Comparison of ENCODE assay signal across 8 cellular contexts in the genomic region with DNA sequence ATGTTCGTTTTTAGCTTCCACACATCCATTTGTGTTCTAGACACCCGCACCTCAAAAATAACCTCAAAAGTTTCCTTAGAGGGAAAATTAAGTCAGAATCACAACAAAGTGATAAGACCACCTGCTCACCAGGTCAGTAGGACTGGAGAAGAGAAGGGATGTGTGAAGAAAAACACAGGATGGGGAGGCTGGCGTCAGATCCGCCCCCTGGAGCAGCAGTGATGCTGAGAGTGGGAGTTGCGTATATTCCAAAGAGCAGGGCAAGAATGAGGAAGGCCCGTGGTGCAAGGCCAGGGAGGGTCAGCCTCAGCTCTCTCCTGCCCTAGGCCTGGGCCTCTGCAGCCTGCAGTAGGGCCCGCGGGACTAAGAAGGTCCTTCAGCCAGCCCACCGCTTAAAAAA. TPM values are rescaled to one million over a fixed set of nuclear protein-coding genes. Genes with fewer than 3 reads are reported as not detected.
"Had no signal": no experiment of that assay in that cellular context is flagged by ENCODE, and none has a peak within 500 bp of the region (broad histone marks: within the 10 kb centered on the region; RNA-seq: fewer than 3 reads in every experiment).

No MANE protein-coding gene starts in this region.

- ATAC-seq: GM12878 had no signal

- H3K4me3 ChIP-seq: GM12878 had no signal

- DNase-seq: GDM1, GF-D8 had no signal

- FAIRE-seq: G401.6, GM12878, GM12891, GM12892, GM18507, GM19239 had no signal

RNA-seq across cellular contexts. Expression of a gene that starts 28.7 kb away (rescaled TPM):
- polyA plus RNA-seq: GM12878 had no signal
